Comparison of ENCODE assay signal across 16 cellular contexts in genomic region chr5:151225475-151225874, GRCh38. TPM values are rescaled to one million over a fixed set of nuclear protein-coding genes. Genes with fewer than 3 reads are reported as not detected.
A peak's percentile ranks its signal among the peaks of the same experiment; 100 is the strongest.
DNase-seq lines count a peak whose midpoint lies in the region; ATAC-seq and TF ChIP-seq lines count a peak whose summit lies in the region.
"Had no signal": no experiment of that assay in that cellular context is flagged by ENCODE, and none has a peak within 500 bp of the region (broad histone marks: within the 10 kb centered on the region; RNA-seq: fewer than 3 reads in every experiment).

No MANE protein-coding gene starts in this region.

- no TSS peak for BruUV-seq in HCT116 (replicated peaks; lab: Mats Ljungman, UMichigan)

- H3K9me2 ChIP-seq in HCT116 (ENCODE audit: insufficient read depth): no peaks in the 10 kb centered on the region

- H3K79me2 ChIP-seq in HCT116 (ENCODE audit: insufficient read depth, low read length): no peaks in the 10 kb centered on the region

- peak overlapping the region; percentile 74 for H3K27ac Mint-ChIP-seq in activated CD4-positive, alpha-beta T cell treated with anti-CD3 and anti-CD28 coated beads for 36 hours
- no peak overlapping the region for H3K27ac Mint-ChIP-seq in activated T-helper 2 cell treated with anti-CD3 and anti-CD28 coated beads, Interferon-gamma antibody, Interleukin-2, Interleukin-4, amounts not matched to agents 10 μg/mL and 5 μg/mL and 100 μg/mL, durations not matched to agents 14 hours and 24 hours and 36 hours
- H3K27ac Mint-ChIP-seq in natural killer cell treated with Interleukin-12 subunit alpha and Interleukin-12 subunit beta and Interleukin-15 and Interleukin-18, amount 100 ng/mL, for 72 hours: peak overlapping the region; percentile 94 to 98

- no peak for TF ChIP-seq CTCF in HCT116 (IDR thresholded peaks at IDR 0.05 in 2 of 3, conservative IDR thresholded peaks at IDR 0.05 in 1 of 3; ENCODE audit: borderline replicate concordance in 1 of 3, insufficient read depth in 1 of 3, low read depth in 2 of 3, low read length in 2 of 3)

- POLR2A ChIA-PET in activated CD4-positive, alpha-beta T cell treated with anti-CD3 and anti-CD28 coated beads for 36 hours (lab: Charles Lee): no interaction called here
- POLR2A ChIA-PET in HCT116 (lab: Charles Lee): no interaction called here

- H3K4me3 ChIP-seq in HCT116 (replicated peaks in 1 of 2; ENCODE audit: low read depth in 1 of 2, low read length in 2 of 2): no peak overlapping the region
- H3K4me3 ChIP-seq: breast epithelium, pancreas, skin epidermis had no signal

- no peak for DNase-seq in activated CD4-positive, alpha-beta T cell treated with anti-CD3 and anti-CD28 coated beads for 36 hours
- no peak for DNase-seq in activated CD4-positive, alpha-beta T cell treated with anti-CD3 and anti-CD28 coated beads, Interleukin-2, amount 50 U/mL, for 4 hours
- DNase-seq in HCT116 (ENCODE audit: low read depth, low spot score) (no peak), Ammon's horn (ENCODE audit: low spot score) (no peak), GM19240 (ENCODE audit: insufficient read length, low spot score) (no peak)
- DNase-seq in activated T-helper 2 cell treated with anti-CD3 and anti-CD28 coated beads, Interferon-gamma antibody, Interleukin-2, Interleukin-4, amounts not matched to agents 10 μg/mL and 5 μg/mL and 100 μg/mL, durations not matched to agents 14 hours and 24 hours and 36 hours (ENCODE audit: low spot score): no peak
- peak; percentile 10 for DNase-seq in natural killer cell treated with Interleukin-12 subunit alpha and Interleukin-12 subunit beta and Interleukin-15 and Interleukin-18, amount 100 ng/mL, for 72 hours (ENCODE audit: low spot score)
- DNase-seq: DMS79 treated with DMSO at 0.1 percent for 48 hours, left ventricle myocardium superior, NCI-H146, NCI-H82 had no signal

- no peak overlapping the region for H3K4me3 Mint-ChIP-seq in activated CD4-positive, alpha-beta T cell treated with anti-CD3 and anti-CD28 coated beads for 36 hours
- H3K4me3 Mint-ChIP-seq in activated T-helper 2 cell treated with anti-CD3 and anti-CD28 coated beads, Interferon-gamma antibody, Interleukin-2, Interleukin-4, amounts not matched to agents 10 μg/mL and 5 μg/mL and 100 μg/mL, durations not matched to agents 14 hours and 24 hours and 36 hours (ENCODE audit: low read depth): peak overlapping the region; percentile 52
- H3K4me3 Mint-ChIP-seq in natural killer cell treated with Interleukin-12 subunit alpha and Interleukin-12 subunit beta and Interleukin-15 and Interleukin-18, amount 100 ng/mL, for 72 hours: peak overlapping the region; percentile 87

- H3K36me3 Mint-ChIP-seq in activated CD4-positive, alpha-beta T cell treated with anti-CD3 and anti-CD28 coated beads for 36 hours (ENCODE audit: low read depth): peaks cover 3% of the 10 kb centered on the region
- peaks cover 8% of the 10 kb centered on the region for H3K36me3 Mint-ChIP-seq in activated T-helper 2 cell treated with anti-CD3 and anti-CD28 coated beads, Interferon-gamma antibody, Interleukin-2, Interleukin-4, amounts not matched to agents 10 μg/mL and 5 μg/mL and 100 μg/mL, durations not matched to agents 14 hours and 24 hours and 36 hours (ENCODE audit: low read depth)
- H3K36me3 Mint-ChIP-seq in natural killer cell treated with Interleukin-12 subunit alpha and Interleukin-12 subunit beta and Interleukin-15 and Interleukin-18, amount 100 ng/mL, for 72 hours: peaks cover 6% of the 10 kb centered on the region

- ATAC-seq in activated CD4-positive, alpha-beta T cell treated with anti-CD3 and anti-CD28 coated beads for 36 hours: no peak
- ATAC-seq in HCT116 (no peak), HG02759 (IDR thresholded peaks at IDR 0.05; ENCODE audit: unreplicated experiment) (no peak)
- no peak for ATAC-seq in natural killer cell treated with Interleukin-12 subunit alpha and Interleukin-12 subunit beta and Interleukin-15 and Interleukin-18, amount 100 ng/mL, for 72 hours
- ATAC-seq: esophagus mucosa, left ventricle myocardium superior, pancreas had no signal

- no peak overlapping the region for H3K9ac ChIP-seq in HCT116 (ENCODE audit: low read length)

- H2AFZ ChIP-seq in HCT116 (ENCODE audit: low read depth, low read length, poor library complexity, severe bottlenecking): peak overlapping the region; percentile 76

- H3K27ac ChIP-seq in HCT116 (ENCODE audit: low read depth, low read length): no peak overlapping the region
- H3K27ac ChIP-seq: breast epithelium, pancreas had no signal

- no peaks in the 10 kb centered on the region for H3K27me3 ChIP-seq in HCT116 (ENCODE audit: insufficient read depth, low read length)
- H3K27me3 ChIP-seq: breast epithelium, pancreas had no signal

- H3K4me2 ChIP-seq in HCT116 (ENCODE audit: low read length): no peak overlapping the region

- H3K4me1 ChIP-seq in HCT116 (ENCODE audit: control insufficient read depth in 1 of 2, insufficient read depth in 2 of 2, low read length in 2 of 2): peaks cover 8 to 23% of the 10 kb centered on the region in 2 experiments; a peak in 3 of 4 replicates

- no peak for TF ChIP-seq POLR2A in HCT116 (IDR thresholded peaks at IDR 0.05; ENCODE audit: borderline replicate concordance, extremely low read depth, insufficient read depth, insufficient read length)

- H3K36me3 ChIP-seq in HCT116 (ENCODE audit: control insufficient read depth in 1 of 2, insufficient read depth in 2 of 2, low read length in 2 of 2): no peaks in the 10 kb centered on the region
- H3K36me3 ChIP-seq: breast epithelium, pancreas had no signal

- intact Hi-C loops in activated CD4-positive, alpha-beta T cell treated with anti-CD3 and anti-CD28 coated beads for 36 hours (cut with DNase I, micrococcal nuclease): loop anchor here in 1 of 2 experiments (2.0 kb wide), 2 partner anchors 13 to 15 kb away; no protein-coding TSS in a partner anchor
- intact Hi-C loops in HCT116 (cut with micrococcal nuclease): no loop called here
- intact Hi-C loops in activated T-helper 2 cell treated with anti-CD3 and anti-CD28 coated beads, Interferon-gamma antibody, Interleukin-2, Interleukin-4, amounts not matched to agents 10 μg/mL and 5 μg/mL and 100 μg/mL, durations not matched to agents 14 hours and 24 hours and 36 hours (cut with micrococcal nuclease): no loop called here

- H3K27me3 Mint-ChIP-seq in activated CD4-positive, alpha-beta T cell treated with anti-CD3 and anti-CD28 coated beads for 36 hours: no peaks in the 10 kb centered on the region
- H3K27me3 Mint-ChIP-seq in activated T-helper 2 cell treated with anti-CD3 and anti-CD28 coated beads, Interferon-gamma antibody, Interleukin-2, Interleukin-4, amounts not matched to agents 10 μg/mL and 5 μg/mL and 100 μg/mL, durations not matched to agents 14 hours and 24 hours and 36 hours (ENCODE audit: low read depth): peaks cover 3% of the 10 kb centered on the region
- H3K27me3 Mint-ChIP-seq in natural killer cell treated with Interleukin-12 subunit alpha and Interleukin-12 subunit beta and Interleukin-15 and Interleukin-18, amount 100 ng/mL, for 72 hours: peaks cover 0 to 3% of the 10 kb centered on the region in 2 donors

- H3K9me3 ChIP-seq in HCT116 (ENCODE audit: control insufficient read depth in 1 of 2, insufficient read depth in 1 of 2, low read depth in 1 of 2, low read length in 2 of 2): no peaks in the 10 kb centered on the region
- H3K9me3 ChIP-seq: breast epithelium, pancreas had no signal

- RAD21 ChIA-PET in HCT116 (lab: Charles Lee; ENCODE audit: low non-redundant PET in 1 of 2, low total read pairs in 2 of 2, uncharacterized antibody in 2 of 2, unreplicated experiment in 2 of 2): no interaction called here

- H3K9me3 Mint-ChIP-seq in activated CD4-positive, alpha-beta T cell treated with anti-CD3 and anti-CD28 coated beads for 36 hours (ENCODE audit: low read depth): no peaks in the 10 kb centered on the region
- no peaks in the 10 kb centered on the region for H3K9me3 Mint-ChIP-seq in activated T-helper 2 cell treated with anti-CD3 and anti-CD28 coated beads, Interferon-gamma antibody, Interleukin-2, Interleukin-4, amounts not matched to agents 10 μg/mL and 5 μg/mL and 100 μg/mL, durations not matched to agents 14 hours and 24 hours and 36 hours
- H3K9me3 Mint-ChIP-seq in natural killer cell treated with Interleukin-12 subunit alpha and Interleukin-12 subunit beta and Interleukin-15 and Interleukin-18, amount 100 ng/mL, for 72 hours: no peaks in the 10 kb centered on the region

- no peaks in the 10 kb centered on the region for H4K20me1 ChIP-seq in HCT116 (ENCODE audit: insufficient read depth)

- TF ChIP-seq RAD21 in HCT116 (IDR thresholded peaks at IDR 0.05; ENCODE audit: low read depth): no peak

- H3K4me1 Mint-ChIP-seq in activated CD4-positive, alpha-beta T cell treated with anti-CD3 and anti-CD28 coated beads for 36 hours: peaks cover 40% of the 10 kb centered on the region
- H3K4me1 Mint-ChIP-seq in activated T-helper 2 cell treated with anti-CD3 and anti-CD28 coated beads, Interferon-gamma antibody, Interleukin-2, Interleukin-4, amounts not matched to agents 10 μg/mL and 5 μg/mL and 100 μg/mL, durations not matched to agents 14 hours and 24 hours and 36 hours (ENCODE audit: low read depth): peaks cover 37% of the 10 kb centered on the region
- peaks cover 31 to 37% of the 10 kb centered on the region in 2 donors for H3K4me1 Mint-ChIP-seq in natural killer cell treated with Interleukin-12 subunit alpha and Interleukin-12 subunit beta and Interleukin-15 and Interleukin-18, amount 100 ng/mL, for 72 hours (ENCODE audit: low read depth in 2 of 2)

- CTCF ChIA-PET in activated CD4-positive, alpha-beta T cell treated with anti-CD3 and anti-CD28 coated beads for 36 hours (lab: Charles Lee): interaction anchor here (0.9 to 4.4 kb wide), 5 partner anchors 11 to 100 kb away, joined by 3 to 50 read pairs (median 10); no protein-coding TSS in a partner anchor
- CTCF ChIA-PET in HCT116 (lab: Charles Lee): interaction anchor here (1.8 to 1.9 kb wide), 2 partner anchors 12 to 23 kb away, joined by 4 to 5 read pairs; no protein-coding TSS in a partner anchor

RNA-seq across cellular contexts. Expression of gene CCDC69, which starts 1.6 kb away (rescaled TPM):
- total RNA-seq in activated CD4-positive, alpha-beta T cell treated with anti-CD3 and anti-CD28 coated beads for 36 hours: 10 to 100 TPM; 24.8 to 26.9 TPM
- 4.3 TPM for total RNA-seq in HCT116 (2021; ENCODE audit: unreplicated experiment)
- polyA plus RNA-seq in HCT116 (2012): 3.2 and 3.5 TPM in 2 replicates
- total RNA-seq in activated T-helper 2 cell treated with anti-CD3 and anti-CD28 coated beads, Interferon-gamma antibody, Interleukin-2, Interleukin-4, amounts not matched to agents 10 μg/mL and 5 μg/mL and 100 μg/mL, durations not matched to agents 14 hours and 24 hours and 36 hours: 29.8 and 31.4 TPM in 2 replicates
- total RNA-seq in natural killer cell treated with Interleukin-12 subunit alpha and Interleukin-12 subunit beta and Interleukin-15 and Interleukin-18, amount 100 ng/mL, for 72 hours: 10 to 100 TPM; 59.6 to 98.5 TPM

RNA-seq across cellular contexts. Expression of gene GM2A, which starts 27.5 kb away (rescaled TPM):
- total RNA-seq in activated CD4-positive, alpha-beta T cell treated with anti-CD3 and anti-CD28 coated beads for 36 hours: 10 to 100 TPM; 17.2 to 19.3 TPM
- 25.0 TPM for total RNA-seq in HCT116 (2021; ENCODE audit: unreplicated experiment)
- polyA plus RNA-seq in HCT116 (2012): 17.1 and 22.4 TPM in 2 replicates
- total RNA-seq in activated T-helper 2 cell treated with anti-CD3 and anti-CD28 coated beads, Interferon-gamma antibody, Interleukin-2, Interleukin-4, amounts not matched to agents 10 μg/mL and 5 μg/mL and 100 μg/mL, durations not matched to agents 14 hours and 24 hours and 36 hours: 20.4 and 20.9 TPM in 2 replicates
- 10 to 100 TPM; 15.4 to 15.9 TPM for total RNA-seq in natural killer cell treated with Interleukin-12 subunit alpha and Interleukin-12 subunit beta and Interleukin-15 and Interleukin-18, amount 100 ng/mL, for 72 hours
